In the genomic region with DNA sequence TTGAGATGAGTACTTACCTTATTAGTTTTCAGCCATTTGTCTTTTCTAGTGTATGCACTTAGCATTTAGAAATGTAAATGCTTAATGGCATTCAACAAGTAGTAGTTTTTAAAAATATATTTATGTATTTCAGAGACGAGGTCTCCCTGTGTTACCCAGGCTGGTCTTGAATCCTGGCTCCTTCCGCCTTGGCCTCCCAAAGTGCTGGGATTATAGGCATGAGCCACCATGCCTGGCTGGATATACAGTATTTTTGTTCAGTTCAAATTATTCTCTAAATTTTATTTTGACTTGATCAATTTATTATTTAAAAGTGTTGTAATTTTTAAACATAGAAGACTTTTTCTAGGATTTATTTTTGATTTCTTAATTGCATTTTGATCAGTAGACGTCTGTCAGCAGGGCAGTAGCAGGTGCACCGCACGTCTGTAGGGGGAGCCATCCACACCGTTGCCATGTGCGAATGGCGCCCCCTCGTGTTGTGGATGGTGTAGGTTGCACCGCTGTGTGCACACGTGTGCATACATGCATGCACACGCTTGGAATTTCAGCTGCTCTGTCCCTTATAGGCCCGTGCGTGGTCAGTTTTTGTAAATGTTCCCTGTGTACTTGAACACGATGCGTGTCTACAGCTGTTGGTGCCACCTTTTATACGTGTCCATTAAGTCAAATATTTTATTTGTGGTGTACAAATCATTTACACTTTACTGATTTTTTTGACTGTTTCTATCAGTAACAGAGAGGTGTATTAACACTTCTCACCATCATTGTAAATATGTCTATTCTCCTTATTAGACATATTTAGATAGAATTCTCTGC, we compare ENCODE assay signal across 1 cellular context.
TF ChIP-seq lines count a peak whose summit lies in the region.

No MANE protein-coding gene starts in this region.

TF ChIP-seq in HepG2, 621 proteins besides CTCF, POLR2A, EP300 and RAD21 (continued from another document):
- TF ChIP-seq ZNF512B (CRISPR knock-in tag; IDR thresholded peaks at IDR 0.05; ENCODE audit: borderline replicate concordance): peak; percentile 87; the same call in 1 of the 2 replicates
- TF ChIP-seq CENPX (CRISPR knock-in tag; IDR thresholded peaks at IDR 0.05): no peak
- TF ChIP-seq ZNF280D (CRISPR knock-in tag; IDR thresholded peaks at IDR 0.05): peak; percentile 91
- no peak for TF ChIP-seq NFIB (CRISPR knock-in tag; IDR thresholded peaks at IDR 0.05; ENCODE audit: borderline replicate concordance)
- TF ChIP-seq PHF20 (CRISPR knock-in tag; IDR thresholded peaks at IDR 0.05): no peak
- TF ChIP-seq, protein P1, sequence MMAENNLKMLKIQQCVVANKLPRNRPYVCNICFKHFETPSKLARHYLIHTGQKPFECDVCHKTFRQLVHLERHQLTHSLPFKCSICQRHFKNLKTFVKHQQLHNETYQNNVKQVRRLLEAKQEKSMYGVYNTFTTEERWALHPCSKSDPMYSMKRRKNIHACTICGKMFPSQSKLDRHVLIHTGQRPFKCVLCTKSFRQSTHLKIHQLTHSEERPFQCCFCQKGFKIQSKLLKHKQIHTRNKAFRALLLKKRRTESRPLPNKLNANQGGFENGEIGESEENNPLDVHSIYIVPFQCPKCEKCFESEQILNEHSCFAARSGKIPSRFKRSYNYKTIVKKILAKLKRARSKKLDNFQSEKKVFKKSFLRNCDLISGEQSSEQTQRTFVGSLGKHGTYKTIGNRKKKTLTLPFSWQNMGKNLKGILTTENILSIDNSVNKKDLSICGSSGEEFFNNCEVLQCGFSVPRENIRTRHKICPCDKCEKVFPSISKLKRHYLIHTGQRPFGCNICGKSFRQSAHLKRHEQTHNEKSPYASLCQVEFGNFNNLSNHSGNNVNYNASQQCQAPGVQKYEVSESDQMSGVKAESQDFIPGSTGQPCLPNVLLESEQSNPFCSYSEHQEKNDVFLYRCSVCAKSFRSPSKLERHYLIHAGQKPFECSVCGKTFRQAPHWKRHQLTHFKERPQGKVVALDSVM (CRISPR knock-in tag; IDR thresholded peaks at IDR 0.05): no peak; the same call in 1 of the 2 replicates
- TF ChIP-seq ZNF816 (CRISPR knock-in tag; IDR thresholded peaks at IDR 0.05; ENCODE audit: borderline replicate concordance): no peak
- TF ChIP-seq ZNF879 (CRISPR knock-in tag; IDR thresholded peaks at IDR 0.05): peak; percentile 36; the same call in 1 of the 2 replicates
- TF ChIP-seq THAP8 (CRISPR knock-in tag; IDR thresholded peaks at IDR 0.05; ENCODE audit: borderline replicate concordance): no peak
